In the genomic region with DNA sequence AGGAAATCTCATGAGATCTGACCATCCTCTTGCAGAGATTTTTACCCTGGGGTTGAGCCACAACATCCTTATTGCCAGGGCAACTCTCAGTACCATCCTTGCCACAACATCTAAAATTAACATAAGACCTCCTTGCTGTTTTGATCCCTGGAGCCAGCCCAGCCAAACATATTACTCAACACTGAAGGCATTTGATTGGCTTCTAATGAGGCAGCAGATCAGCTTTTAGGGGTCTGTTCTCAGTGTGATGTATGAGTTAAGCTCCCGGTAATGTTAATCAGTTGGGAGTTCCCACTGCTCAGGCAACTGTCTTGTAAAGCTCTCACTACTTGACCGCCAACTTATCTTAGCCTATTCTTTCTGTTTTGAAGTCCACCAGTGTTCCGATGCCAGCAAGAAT, we compare ENCODE assay signal across 17 cellular contexts.
DNase-seq lines count a peak whose midpoint lies in the region; ATAC-seq, FAIRE-seq and TF ChIP-seq lines count a peak whose summit lies in the region.
"Had no signal": no experiment of that assay in that cellular context is flagged by ENCODE, and none has a peak within 500 bp of the region (broad histone marks: within the 10 kb centered on the region; RNA-seq: fewer than 3 reads in every experiment).

No MANE protein-coding gene starts in this region.

- peak; percentile 20 for DNase-seq in ELF-1 (ENCODE audit: low read depth, low spot score)
- peak; percentile 80 for DNase-seq in astrocyte of the hippocampus (ENCODE audit: low read depth, low spot score)
- DNase-seq in neural progenitor cell (ENCODE audit: low spot score), result no peak
- DNase-seq in urothelium cell line (ENCODE audit: low spot score), result no peak
- no peak for DNase-seq in glutamatergic neuron
- no peak for DNase-seq in GDM1 (lab: John Stamatoyannopoulos, UW)
- no peak for DNase-seq in natural killer cell treated with Interleukin-12 subunit alpha and Interleukin-12 subunit beta and Interleukin-15 and Interleukin-18, amount 100 ng/mL, for 72 hours (ENCODE audit: low spot score)
- DNase-seq: AML-193; Caco-2; CD4-positive, alpha-beta T cell; GF-D8; GOT3; H9 had no signal

- peak overlapping the region; percentile 65 for H2AFZ ChIP-seq in neural progenitor cell (replicated peaks)

- no peaks in the 10 kb centered on the region for H3K79me2 ChIP-seq in neural progenitor cell (ENCODE audit: low read depth)

- H3K27ac Mint-ChIP-seq in neural progenitor cell (no peak overlapping the region), glutamatergic neuron (ENCODE audit: unreplicated experiment) (no peak overlapping the region)
- no peak overlapping the region for H3K27ac Mint-ChIP-seq in natural killer cell treated with Interleukin-12 subunit alpha and Interleukin-12 subunit beta and Interleukin-15 and Interleukin-18, amount 100 ng/mL, for 72 hours
- H3K27ac Mint-ChIP-seq: CD4-positive, alpha-beta T cell; H9 had no signal

- H3K9ac ChIP-seq in neural progenitor cell, result no peak overlapping the region

- H3K4me2 ChIP-seq in neural progenitor cell, result peak overlapping the region; percentile 21
- H3K4me2 ChIP-seq: A549 had no signal

- H3K4me3 Mint-ChIP-seq in neural progenitor cell (no peak overlapping the region), glutamatergic neuron (ENCODE audit: unreplicated experiment) (no peak overlapping the region)
- no peak overlapping the region for H3K4me3 Mint-ChIP-seq in natural killer cell treated with Interleukin-12 subunit alpha and Interleukin-12 subunit beta and Interleukin-15 and Interleukin-18, amount 100 ng/mL, for 72 hours
- H3K4me3 Mint-ChIP-seq: CD4-positive, alpha-beta T cell; H9 had no signal

- no peaks in the 10 kb centered on the region for H3K36me3 Mint-ChIP-seq in neural progenitor cell
- H3K36me3 Mint-ChIP-seq in glutamatergic neuron (ENCODE audit: unreplicated experiment), result no peaks in the 10 kb centered on the region
- H3K36me3 Mint-ChIP-seq in natural killer cell treated with Interleukin-12 subunit alpha and Interleukin-12 subunit beta and Interleukin-15 and Interleukin-18, amount 100 ng/mL, for 72 hours, result no peaks in the 10 kb centered on the region

- H3K4me1 ChIP-seq in neural progenitor cell, result peaks cover 10% of the 10 kb centered on the region
- H3K4me1 ChIP-seq: A549, Caco-2 had no signal

- no peaks in the 10 kb centered on the region for H3K27me3 ChIP-seq in neural progenitor cell

- no peak overlapping the region for H3K4me3 ChIP-seq in neural progenitor cell
- H3K4me3 ChIP-seq: A549 had no signal

- peaks cover 9% of the 10 kb centered on the region for H3K4me1 Mint-ChIP-seq in neural progenitor cell
- H3K4me1 Mint-ChIP-seq in glutamatergic neuron (ENCODE audit: low read depth, unreplicated experiment), result no peaks in the 10 kb centered on the region
- H3K4me1 Mint-ChIP-seq in natural killer cell treated with Interleukin-12 subunit alpha and Interleukin-12 subunit beta and Interleukin-15 and Interleukin-18, amount 100 ng/mL, for 72 hours (ENCODE audit: low read depth in 2 of 2), result no peaks in the 10 kb centered on the region

- no peaks in the 10 kb centered on the region for H4K20me1 ChIP-seq in neural progenitor cell (ENCODE audit: low read depth)

- H3K27me3 Mint-ChIP-seq in neural progenitor cell (ENCODE audit: insufficient read depth, low read depth) (peaks cover 3% of the 10 kb centered on the region), glutamatergic neuron (ENCODE audit: unreplicated experiment) (no peaks in the 10 kb centered on the region)
- H3K27me3 Mint-ChIP-seq in natural killer cell treated with Interleukin-12 subunit alpha and Interleukin-12 subunit beta and Interleukin-15 and Interleukin-18, amount 100 ng/mL, for 72 hours, result peaks cover 34 to 35% of the 10 kb centered on the region in 2 donors

- H3K9me3 Mint-ChIP-seq in neural progenitor cell (no peaks in the 10 kb centered on the region), glutamatergic neuron (ENCODE audit: unreplicated experiment) (no peaks in the 10 kb centered on the region)
- H3K9me3 Mint-ChIP-seq in natural killer cell treated with Interleukin-12 subunit alpha and Interleukin-12 subunit beta and Interleukin-15 and Interleukin-18, amount 100 ng/mL, for 72 hours, result no peaks in the 10 kb centered on the region
- H3K9me3 Mint-ChIP-seq: CD4-positive, alpha-beta T cell had no signal

- H3K36me3 ChIP-seq in neural progenitor cell, result no peaks in the 10 kb centered on the region

- H3F3A ChIP-seq in neural progenitor cell (ENCODE audit: low read depth), result no peaks in the 10 kb centered on the region

- peak; percentile 44 for FAIRE-seq in urothelium cell line (lab: Jason Lieb, UNC)
- FAIRE-seq: D721Med had no signal

- ATAC-seq in natural killer cell treated with Interleukin-12 subunit alpha and Interleukin-12 subunit beta and Interleukin-15 and Interleukin-18, amount 100 ng/mL, for 72 hours, result no peak
- ATAC-seq: A549 had no signal

- TF ChIP-seq CTCF in neural progenitor cell (IDR thresholded peaks at IDR 0.05) (no peak), glutamatergic neuron (IDR thresholded peaks at IDR 0.05; ENCODE audit: partially characterized antibody, unreplicated experiment) (no peak)

- H3K27ac ChIP-seq in neural progenitor cell, result no peak overlapping the region
- H3K27ac ChIP-seq: 22Rv1, A549, C4-2B had no signal

- H3K9me3 ChIP-seq in neural progenitor cell (ENCODE audit: low read depth), result no peaks in the 10 kb centered on the region
- H3K9me3 ChIP-seq: A549, Caco-2 had no signal

Comparison
In these comparisons a context has a peak if more than half of its experiments do, and no peak if none do; other contexts are left out.
1. DNase-seq: peak in ELF-1 (single experiment) and astrocyte of the hippocampus (single experiment); none in neural progenitor cell (single experiment), urothelium cell line (single experiment), glutamatergic neuron (single experiment), GDM1 (single experiment) and natural killer cell treated with Interleukin-12 subunit alpha and Interleukin-12 subunit beta and Interleukin-15 and Interleukin-18, amount 100 ng/mL, for 72 hours (single experiment).